Comparison of ENCODE assay signal across 17 cellular contexts in the genomic region with DNA sequence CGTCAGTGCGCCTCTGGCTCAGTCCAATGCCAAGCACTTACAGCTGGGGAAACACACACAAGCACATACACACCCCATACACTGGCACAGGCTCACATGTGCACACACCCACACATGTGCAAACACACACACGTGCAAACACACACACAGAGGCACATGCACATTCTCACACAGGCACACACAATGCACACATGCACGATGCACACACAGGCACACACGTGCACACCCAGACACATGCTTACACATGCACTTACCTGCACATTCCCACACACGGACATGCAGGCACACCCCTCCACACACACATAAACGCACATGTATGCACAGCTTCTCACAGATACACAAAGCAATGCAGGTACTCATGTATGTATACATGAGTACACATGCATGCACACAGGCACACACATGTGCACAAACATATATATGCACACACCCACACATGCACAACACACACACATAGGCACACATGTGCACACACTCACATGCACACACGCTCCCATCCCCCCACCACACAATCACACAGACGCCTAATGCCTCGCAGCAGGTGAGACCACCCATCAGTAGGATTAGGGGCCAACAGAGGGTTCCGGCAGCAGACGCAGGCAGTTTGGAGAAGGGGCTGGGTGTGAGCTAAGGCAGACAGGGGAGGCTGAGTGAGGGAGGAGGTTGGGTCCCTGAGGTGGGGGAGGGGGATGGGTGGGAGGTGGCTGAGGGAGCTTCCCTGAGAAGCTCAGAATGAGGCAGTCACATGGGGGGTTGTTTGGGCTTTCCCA.
A peak's percentile ranks its signal among the peaks of the same experiment; 100 is the strongest.
DNase-seq lines count a peak whose midpoint lies in the region; ATAC-seq, FAIRE-seq and TF ChIP-seq lines count a peak whose summit lies in the region.
"Had no signal": no experiment of that assay in that cellular context is flagged by ENCODE, and none has a peak within 500 bp of the region (broad histone marks: within the 10 kb centered on the region; RNA-seq: fewer than 3 reads in every experiment).

No MANE protein-coding gene starts in this region.

- H3K4me1 Mint-ChIP-seq in activated CD8-positive, alpha-beta T cell treated with anti-CD3 and anti-CD28 coated beads, Interleukin-2, amount 10 ng/mL, durations not matched to agents 7 days and 5 days (ENCODE audit: low read depth) = peaks cover 9% of the 10 kb centered on the region

- H3K36me3 ChIP-seq in left ventricle myocardium inferior (no peaks in the 10 kb centered on the region), skeletal muscle tissue (ENCODE audit: control insufficient read depth in 3 of 3, insufficient read depth in 3 of 3, low read length in 3 of 3) (peaks cover 0 to 9% (median 4%) of the 10 kb centered on the region in 3 donors), pancreas (no peaks in the 10 kb centered on the region)
- H3K36me3 ChIP-seq: Peyer's patch had no signal

- H3K27ac ChIP-seq in left ventricle myocardium inferior (replicated peaks) (no peak overlapping the region), skeletal muscle tissue (ENCODE audit: low read depth, low read length) (peak overlapping the region; percentile 58), pancreas (no peak overlapping the region)
- H3K27ac ChIP-seq: Peyer's patch had no signal

- no peak for FAIRE-seq in pancreas (lab: Jason Lieb, UNC)
- FAIRE-seq: G401.6 had no signal

- peak; percentile 62 for DNase-seq in Right ventricle myocardium superior
- DNase-seq in cardiac septum (ENCODE audit: low spot score) = no peak
- no peak for DNase-seq in activated CD8-positive, alpha-beta T cell treated with anti-CD3 and anti-CD28 coated beads, Interleukin-2, amount 10 ng/mL, durations not matched to agents 7 days and 5 days
- peak; percentile 53 for DNase-seq in left ventricle myocardium inferior
- DNase-seq in hepatic stellate cell (ENCODE audit: low spot score) = no peak
- DNase-seq in pancreas = no peak
- DNase-seq: C1 segment of cervical spinal cord, COR-L47, GOT3, NCI-H187 treated with DMSO at 0.1 percent for 48 hours, NCI-H446 treated with DMSO at 0.1 percent for 48 hours, NCI-H774, Peyer's patch, SHP77 treated with DMSO at 0.1 percent for 48 hours had no signal

- POLR2A ChIA-PET in activated CD8-positive, alpha-beta T cell treated with anti-CD3 and anti-CD28 coated beads, Interleukin-2, amount 10 ng/mL, durations not matched to agents 7 days and 5 days (lab: Charles Lee) = interaction anchor here (0.6 to 0.8 kb wide), 2 partner anchors 18 to 53 kb away, joined by 3 read pairs; no protein-coding TSS in a partner anchor

- no peaks in the 10 kb centered on the region for H3K9me3 Mint-ChIP-seq in activated CD8-positive, alpha-beta T cell treated with anti-CD3 and anti-CD28 coated beads, Interleukin-2, amount 10 ng/mL, durations not matched to agents 7 days and 5 days (ENCODE audit: insufficient read depth)

- peaks cover 5% of the 10 kb centered on the region for H3K9me3 ChIP-seq in left ventricle myocardium inferior (replicated peaks)
- peaks cover 0 to 3% (median 3%) of the 10 kb centered on the region in 3 donors for H3K9me3 ChIP-seq in skeletal muscle tissue (ENCODE audit: control insufficient read depth in 3 of 3, low read length in 3 of 3)
- no peaks in the 10 kb centered on the region for H3K9me3 ChIP-seq in pancreas
- H3K9me3 ChIP-seq: Peyer's patch had no signal

- H3K36me3 Mint-ChIP-seq in activated CD8-positive, alpha-beta T cell treated with anti-CD3 and anti-CD28 coated beads, Interleukin-2, amount 10 ng/mL, durations not matched to agents 7 days and 5 days (ENCODE audit: low read depth) = no peaks in the 10 kb centered on the region

- 69 to 75% methylated on average over 12 of the region's 12 CpGs for WGBS in pancreas, 2 donors

- H3K4me3 Mint-ChIP-seq in activated CD8-positive, alpha-beta T cell treated with anti-CD3 and anti-CD28 coated beads, Interleukin-2, amount 10 ng/mL, durations not matched to agents 7 days and 5 days = no peak overlapping the region

- H3K27ac Mint-ChIP-seq in activated CD8-positive, alpha-beta T cell treated with anti-CD3 and anti-CD28 coated beads, Interleukin-2, amount 10 ng/mL, durations not matched to agents 7 days and 5 days = peak overlapping the region; percentile 58

- no peak overlapping the region for H3K9ac ChIP-seq in skeletal muscle tissue (ENCODE audit: low read depth in 1 of 3, low read length in 3 of 3)

- peaks cover 14% of the 10 kb centered on the region for H3K27me3 Mint-ChIP-seq in activated CD8-positive, alpha-beta T cell treated with anti-CD3 and anti-CD28 coated beads, Interleukin-2, amount 10 ng/mL, durations not matched to agents 7 days and 5 days (ENCODE audit: low read depth)

- TF ChIP-seq CTCF in left ventricle myocardium inferior (IDR thresholded peaks at IDR 0.05; ENCODE audit: borderline replicate concordance) (no peak), pancreas (IDR thresholded peaks at IDR 0.05) (no peak)

- CTCF ChIA-PET in activated CD8-positive, alpha-beta T cell treated with anti-CD3 and anti-CD28 coated beads, Interleukin-2, amount 10 ng/mL, durations not matched to agents 7 days and 5 days (lab: Charles Lee) = no interaction called here

- ATAC-seq in Right ventricle myocardium superior (ENCODE audit: poor library complexity) (peak; percentile 30), pancreas (no peak), HG03108 (IDR thresholded peaks at IDR 0.05; ENCODE audit: unreplicated experiment) (no peak)
- no peak for ATAC-seq in activated CD8-positive, alpha-beta T cell treated with anti-CD3 and anti-CD28 coated beads, Interleukin-2, amount 10 ng/mL, durations not matched to agents 7 days and 5 days

- intact Hi-C loops in Right ventricle myocardium superior (cut with DNase I) = no loop called here
- intact Hi-C loops in cardiac septum (cut with DNase I) = no loop called here
- intact Hi-C loops in left ventricle myocardium inferior (cut with micrococcal nuclease) = no loop called here
- intact Hi-C loops in pancreas (cut with DNase I) = no loop called here

- H3K4me1 ChIP-seq in left ventricle myocardium inferior (peaks cover 16% of the 10 kb centered on the region), skeletal muscle tissue (ENCODE audit: control insufficient read depth in 3 of 3, insufficient read depth in 3 of 3, low read length in 3 of 3) (peaks cover 2 to 58% (median 19%) of the 10 kb centered on the region in 3 donors), pancreas (no peaks in the 10 kb centered on the region)
- H3K4me1 ChIP-seq: Peyer's patch had no signal

- H3K27me3 ChIP-seq in left ventricle myocardium inferior (ENCODE audit: low read depth) (peaks cover 29% of the 10 kb centered on the region), skeletal muscle tissue (ENCODE audit: control insufficient read depth in 3 of 3, insufficient read depth in 3 of 3, low read length in 3 of 3) (peaks cover 2 to 14% (median 3%) of the 10 kb centered on the region in 3 donors), pancreas (no peaks in the 10 kb centered on the region)
- H3K27me3 ChIP-seq: Peyer's patch had no signal

- no peak overlapping the region for H3K4me3 ChIP-seq in left ventricle myocardium inferior
- peak overlapping the region in 1 of 3 donors; percentile 5 for H3K4me3 ChIP-seq in skeletal muscle tissue (ENCODE audit: low read length in 3 of 3)
- H3K4me3 ChIP-seq in pancreas = no peak overlapping the region
- H3K4me3 ChIP-seq: Peyer's patch had no signal

Comparison
In these comparisons a context has a peak if more than half of its experiments do, and no peak if none do; other contexts are left out.
1. DNase-seq: peak in Right ventricle myocardium superior (single experiment) and left ventricle myocardium inferior (single experiment); none in cardiac septum (single experiment), activated CD8-positive, alpha-beta T cell treated with anti-CD3 and anti-CD28 coated beads, Interleukin-2, amount 10 ng/mL, durations not matched to agents 7 days and 5 days (single experiment), hepatic stellate cell (single experiment) and pancreas (0 of 6).